8 cellular contexts compared by ENCODE assay signal in genomic region chr12:93419388-93420034, GRCh38. TPM values are rescaled to one million over a fixed set of nuclear protein-coding genes. Genes with fewer than 3 reads are reported as not detected.
DNase-seq lines count a peak whose midpoint lies in the region; ATAC-seq, FAIRE-seq and TF ChIP-seq lines count a peak whose summit lies in the region.

No MANE protein-coding gene starts in this region.

- H3K27ac ChIP-seq in endothelial cell of umbilical vein (ENCODE audit: insufficient read depth, low read depth, low read length), result no peak overlapping the region

- peak; percentile 34 for ATAC-seq in HG03432 (IDR thresholded peaks at IDR 0.05; ENCODE audit: unreplicated experiment)

- no peaks in the 10 kb centered on the region for H3K27me3 ChIP-seq in endothelial cell of umbilical vein (ENCODE audit: control insufficient read depth in 2 of 2, insufficient read depth in 2 of 2, low read length in 2 of 2)

- H3K9me3 Mint-ChIP-seq in nephron, result no peaks in the 10 kb centered on the region
- peaks cover under 1% of the 10 kb centered on the region for H3K9me3 Mint-ChIP-seq in activated CD4-positive, alpha-beta T cell treated with anti-CD3 and anti-CD28 coated beads, Interleukin-2, amount 10 ng/mL, durations not matched to agents 7 days and 5 days

- H3K9ac ChIP-seq in endothelial cell of umbilical vein (replicated peaks; ENCODE audit: extremely low read depth, insufficient read depth, low read length), result no peak overlapping the region

- BruUV-seq in endothelial cell of umbilical vein (replicated peaks; lab: Mats Ljungman, UMichigan), result no TSS peak

- DNase-seq in DMS79 treated with DMSO at 0.1 percent for 48 hours (lab: John Stamatoyannopoulos, UW) (peak; percentile 38), RPMI8226 (peak; percentile 36), endothelial cell of umbilical vein (ENCODE audit: low read depth, low spot score) (peak; percentile 76), NCI-H1048 (lab: John Stamatoyannopoulos, UW) (no peak)
- no peak for DNase-seq in activated CD4-positive, alpha-beta T cell treated with anti-CD3 and anti-CD28 coated beads, Interleukin-2, amount 10 ng/mL, durations not matched to agents 7 days and 5 days
- DNase-seq in activated CD8-positive, alpha-beta memory T cell treated with anti-CD3 and anti-CD28 coated beads for 24 hours, result no peak

- H3K36me3 Mint-ChIP-seq in nephron (ENCODE audit: low read depth), result peaks cover 2% of the 10 kb centered on the region
- H3K36me3 Mint-ChIP-seq in activated CD4-positive, alpha-beta T cell treated with anti-CD3 and anti-CD28 coated beads, Interleukin-2, amount 10 ng/mL, durations not matched to agents 7 days and 5 days (ENCODE audit: low read depth), result peaks cover 14% of the 10 kb centered on the region

- H2AFZ ChIP-seq in endothelial cell of umbilical vein (ENCODE audit: low read depth, low read length), result no peak overlapping the region

- peaks cover 41% of the 10 kb centered on the region for H3K4me1 Mint-ChIP-seq in nephron
- H3K4me1 Mint-ChIP-seq in activated CD4-positive, alpha-beta T cell treated with anti-CD3 and anti-CD28 coated beads, Interleukin-2, amount 10 ng/mL, durations not matched to agents 7 days and 5 days, result peaks cover 77% of the 10 kb centered on the region

- TF ChIP-seq CTCF in endothelial cell of umbilical vein (IDR thresholded peaks at IDR 0.05; ENCODE audit: extremely low read depth in 1 of 2, insufficient read depth in 1 of 2, low read depth in 1 of 2, low read length in 2 of 2), result peak; percentile 33 to 38
- TF ChIP-seq CTCF in nephron (IDR thresholded peaks at IDR 0.05; ENCODE audit: unreplicated experiment in 3 of 3), result peak; percentile 52 to 75 (median 56)

- H3K4me1 ChIP-seq in endothelial cell of umbilical vein (ENCODE audit: control insufficient read depth, extremely low read depth, insufficient read depth, low read length), result peaks cover 2% of the 10 kb centered on the region

- H3K27me3 Mint-ChIP-seq in nephron (ENCODE audit: low read depth), result no peaks in the 10 kb centered on the region
- H3K27me3 Mint-ChIP-seq in activated CD4-positive, alpha-beta T cell treated with anti-CD3 and anti-CD28 coated beads, Interleukin-2, amount 10 ng/mL, durations not matched to agents 7 days and 5 days, result no peaks in the 10 kb centered on the region

- H3K9me3 ChIP-seq in endothelial cell of umbilical vein (replicated peaks; ENCODE audit: control insufficient read depth, insufficient read depth, low read length), result no peaks in the 10 kb centered on the region

- H3K27ac Mint-ChIP-seq in nephron, result no peak overlapping the region
- H3K27ac Mint-ChIP-seq in activated CD4-positive, alpha-beta T cell treated with anti-CD3 and anti-CD28 coated beads, Interleukin-2, amount 10 ng/mL, durations not matched to agents 7 days and 5 days, result no peak overlapping the region

- intact Hi-C loops in endothelial cell of umbilical vein (cut with micrococcal nuclease), result loop anchor here (1.0 to 10.0 kb wide), 6 partner anchors 432 to 845 kb away; partner anchors contain the start of gene EEA1

- CTCF ChIA-PET in endothelial cell of umbilical vein (lab: Charles Lee), result interaction anchor here (0.6 to 6.2 kb wide), 73 partner anchors 9 to 1410 kb away, joined by 3 to 109 read pairs (median 5); partner anchors contain the start of genes EEA1 and UBE2N
- CTCF ChIA-PET in activated CD4-positive, alpha-beta T cell treated with anti-CD3 and anti-CD28 coated beads, Interleukin-2, amount 10 ng/mL, durations not matched to agents 7 days and 5 days (lab: Charles Lee), result interaction anchor here (0.6 to 1.9 kb wide), 14 partner anchors 8 to 682 kb away, joined by 3 to 10 read pairs (median 4); no protein-coding TSS in a partner anchor

- TF ChIP-seq POLR2A in endothelial cell of umbilical vein (IDR thresholded peaks at IDR 0.05; ENCODE audit: low read depth, low read length), result no peak

- H3K4me2 ChIP-seq in endothelial cell of umbilical vein (ENCODE audit: insufficient read depth, low read length), result no peak overlapping the region

- H4K20me1 ChIP-seq in endothelial cell of umbilical vein (replicated peaks; ENCODE audit: control insufficient read depth, extremely low read depth, insufficient read depth, low read length), result peaks cover 7% of the 10 kb centered on the region

- H3K4me3 Mint-ChIP-seq in nephron, result no peak overlapping the region
- H3K4me3 Mint-ChIP-seq in activated CD4-positive, alpha-beta T cell treated with anti-CD3 and anti-CD28 coated beads, Interleukin-2, amount 10 ng/mL, durations not matched to agents 7 days and 5 days, result no peak overlapping the region

- peaks cover 98% of the 10 kb centered on the region for H3K79me2 ChIP-seq in endothelial cell of umbilical vein (ENCODE audit: control insufficient read depth, insufficient read depth, low read length)

- H3K4me3 ChIP-seq in endothelial cell of umbilical vein (replicated peaks in 1 of 3; ENCODE audit: insufficient read depth in 1 of 3, low read depth in 1 of 3, low read length in 3 of 3), result no peak overlapping the region

- POLR2A ChIA-PET in endothelial cell of umbilical vein (lab: Charles Lee), result no interaction called here
- POLR2A ChIA-PET in activated CD4-positive, alpha-beta T cell treated with anti-CD3 and anti-CD28 coated beads, Interleukin-2, amount 10 ng/mL, durations not matched to agents 7 days and 5 days (lab: Charles Lee), result interaction anchor here (0.7 kb wide), 1 partner anchor 39 kb away, joined by 6 read pairs; no protein-coding TSS in a partner anchor

- no peaks in the 10 kb centered on the region for H3K9me1 ChIP-seq in endothelial cell of umbilical vein (replicated peaks; ENCODE audit: control insufficient read depth, extremely low read depth, insufficient read depth, low read length)

- dilution Hi-C loops in endothelial cell of umbilical vein (cut with MboI; ENCODE audit: extremely low pct_ligation_motif_present, low sequenced_read_pairs), result no loop called here

- H3K36me3 ChIP-seq in endothelial cell of umbilical vein (ENCODE audit: control insufficient read depth in 2 of 2, extremely low read depth in 1 of 2, insufficient read depth in 2 of 2, low read length in 2 of 2), result no peaks in the 10 kb centered on the region

- FAIRE-seq in endothelial cell of umbilical vein (lab: Jason Lieb, UNC), result peak; percentile 55

TF ChIP-seq in endothelial cell of umbilical vein, 7 proteins besides CTCF, POLR2A, EP300 and RAD21:
- no peak for TF ChIP-seq MYC (IDR thresholded peaks at IDR 0.05; ENCODE audit: low read depth, low read length)
- TF ChIP-seq POLR2AphosphoS5 (IDR thresholded peaks at IDR 0.05; ENCODE audit: insufficient read depth, low read depth, low read length), result no peak
- TF ChIP-seq, protein P1, sequence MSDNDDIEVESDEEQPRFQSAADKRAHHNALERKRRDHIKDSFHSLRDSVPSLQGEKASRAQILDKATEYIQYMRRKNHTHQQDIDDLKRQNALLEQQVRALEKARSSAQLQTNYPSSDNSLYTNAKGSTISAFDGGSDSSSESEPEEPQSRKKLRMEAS (IDR thresholded peaks at IDR 0.05; ENCODE audit: insufficient read depth, insufficient read length), result no peak
- TF ChIP-seq FOS (IDR thresholded peaks at IDR 0.05; ENCODE audit: borderline replicate concordance, insufficient read depth, low read length), result no peak
- no peak for TF ChIP-seq GATA2 (IDR thresholded peaks at IDR 0.05; ENCODE audit: insufficient read depth, insufficient read length, low read depth, low read length)

RNA-seq across cellular contexts. Expression of gene UBE2N, which starts 22.2 kb away (rescaled TPM):
- total RNA-seq in endothelial cell of umbilical vein, result 125 and 130 TPM in 2 replicates
- polyA plus RNA-seq in endothelial cell of umbilical vein, result 52.5 and 59.2 TPM in 2 replicates
- polyA plus RNA-seq in endothelial cell of umbilical vein (2011; cell fraction: cytosol; rRNA removed), result 85.0 and 95.8 TPM in 2 replicates
- 45.3 and 49.5 TPM in 2 replicates for polyA plus RNA-seq in endothelial cell of umbilical vein (2011; cell fraction: nucleus; rRNA removed)
- polyA plus RNA-seq in endothelial cell of umbilical vein (2012), result 182 and 257 TPM in 2 replicates
- 73.6 and 92.5 TPM in 2 replicates for polyA minus RNA-seq in endothelial cell of umbilical vein
- 49.9 TPM for polyA minus RNA-seq in endothelial cell of umbilical vein (2011; cell fraction: cytosol; rRNA and poly(A)+ RNA removed)
- 16.5 and 22.1 TPM in 2 replicates for polyA minus RNA-seq in endothelial cell of umbilical vein (2011; cell fraction: nucleus; rRNA and poly(A)+ RNA removed)
- total RNA-seq in activated CD4-positive, alpha-beta T cell treated with anti-CD3 and anti-CD28 coated beads, Interleukin-2, amount 10 ng/mL, durations not matched to agents 7 days and 5 days, result 100 to 1,000 TPM; 157 to 189 TPM

RNA-seq across cellular contexts. Expression of gene NUDT4, which starts 41.8 kb away (rescaled TPM):
- total RNA-seq in endothelial cell of umbilical vein, result 161 and 166 TPM in 2 replicates
- polyA plus RNA-seq in endothelial cell of umbilical vein, result 66.2 and 76.0 TPM in 2 replicates
- 82.8 and 85.2 TPM in 2 replicates for polyA plus RNA-seq in endothelial cell of umbilical vein (2011; cell fraction: cytosol; rRNA removed)
- polyA plus RNA-seq in endothelial cell of umbilical vein (2011; cell fraction: nucleus; rRNA removed), result 50.9 and 85.5 TPM in 2 replicates
- 143 and 158 TPM in 2 replicates for polyA plus RNA-seq in endothelial cell of umbilical vein (2012)
- polyA minus RNA-seq in endothelial cell of umbilical vein, result 77.6 and 95.0 TPM in 2 replicates
- polyA minus RNA-seq in endothelial cell of umbilical vein (2011; cell fraction: cytosol; rRNA and poly(A)+ RNA removed), result 19.4 TPM
- 96.4 and 139 TPM in 2 replicates for polyA minus RNA-seq in endothelial cell of umbilical vein (2011; cell fraction: nucleus; rRNA and poly(A)+ RNA removed)
- total RNA-seq in activated CD4-positive, alpha-beta T cell treated with anti-CD3 and anti-CD28 coated beads, Interleukin-2, amount 10 ng/mL, durations not matched to agents 7 days and 5 days, result 10 to 100 TPM; 37.8 to 41.0 TPM

RNA-seq across cellular contexts. Expression of gene MRPL42, which starts 47.8 kb away (rescaled TPM):
- 58.0 and 61.2 TPM in 2 replicates for total RNA-seq in endothelial cell of umbilical vein
- polyA plus RNA-seq in endothelial cell of umbilical vein, result 29.4 and 38.5 TPM in 2 replicates
- polyA plus RNA-seq in endothelial cell of umbilical vein (2011; cell fraction: cytosol; rRNA removed), result 50.4 and 57.9 TPM in 2 replicates
- polyA plus RNA-seq in endothelial cell of umbilical vein (2011; cell fraction: nucleus; rRNA removed), result 34.6 and 44.1 TPM in 2 replicates
- 72.5 and 77.2 TPM in 2 replicates for polyA plus RNA-seq in endothelial cell of umbilical vein (2012)
- 30.6 and 31.9 TPM in 2 replicates for polyA minus RNA-seq in endothelial cell of umbilical vein
- polyA minus RNA-seq in endothelial cell of umbilical vein (2011; cell fraction: cytosol; rRNA and poly(A)+ RNA removed), result 20.5 TPM
- 26.4 and 44.3 TPM in 2 replicates for polyA minus RNA-seq in endothelial cell of umbilical vein (2011; cell fraction: nucleus; rRNA and poly(A)+ RNA removed)
- 10 to 100 TPM; 55.6 to 69.0 TPM for total RNA-seq in activated CD4-positive, alpha-beta T cell treated with anti-CD3 and anti-CD28 coated beads, Interleukin-2, amount 10 ng/mL, durations not matched to agents 7 days and 5 days

Comparison
In these comparisons a context has a peak if more than half of its experiments do, and no peak if none do; other contexts are left out.
1. DNase-seq: peak in DMS79 treated with DMSO at 0.1 percent for 48 hours (single experiment), RPMI8226 (single experiment) and endothelial cell of umbilical vein (single experiment); none in NCI-H1048 (single experiment), activated CD4-positive, alpha-beta T cell treated with anti-CD3 and anti-CD28 coated beads, Interleukin-2, amount 10 ng/mL, durations not matched to agents 7 days and 5 days (single experiment) and activated CD8-positive, alpha-beta memory T cell treated with anti-CD3 and anti-CD28 coated beads for 24 hours (single experiment).